In genomic region chr10:71600856-71601255, GRCh38 we compare ENCODE assay signal across 13 cellular contexts.
A peak's percentile ranks its signal among the peaks of the same experiment; 100 is the strongest.
DNase-seq lines count a peak whose midpoint lies in the region; ATAC-seq and TF ChIP-seq lines count a peak whose summit lies in the region.
"Had no signal": no experiment of that assay in that cellular context is flagged by ENCODE, and none has a peak within 500 bp of the region (broad histone marks: within the 10 kb centered on the region; RNA-seq: fewer than 3 reads in every experiment).

No MANE protein-coding gene starts in this region.

- no peak for TF ChIP-seq RAD21 in SK-N-SH (IDR thresholded peaks at IDR 0.05; ENCODE audit: low read length)

- TF ChIP-seq CTCF in SK-N-SH (IDR thresholded peaks at IDR 0.05) (no peak), fibroblast of lung (conservative IDR thresholded peaks at IDR 0.05 in 1 of 2, IDR thresholded peaks at IDR 0.05 in 1 of 2; ENCODE audit: low read depth in 1 of 2, low read length in 2 of 2) (no peak), mucosa of descending colon (IDR thresholded peaks at IDR 0.05) (no peak)

- CTCF ChIA-PET in SK-N-SH (lab: Yijun Ruan, JAX): interaction anchor here (1.5 to 5.4 kb wide), 3 partner anchors 9 to 31 kb away, joined by 5 to 29 read pairs (median 17); no protein-coding TSS in a partner anchor

- H3K9me3 ChIP-seq in SK-N-SH (no peaks in the 10 kb centered on the region), fibroblast of lung (ENCODE audit: control insufficient read depth, insufficient read depth, low read depth, low read length) (no peaks in the 10 kb centered on the region), mucosa of descending colon (no peaks in the 10 kb centered on the region)

- peak overlapping the region; percentile 44 for H3K4me3 Mint-ChIP-seq in activated CD4-positive, alpha-beta T cell treated with anti-CD3 and anti-CD28 coated beads, Interleukin-2, amount 10 ng/mL, durations not matched to agents 24 days and 14 days
- H3K4me3 Mint-ChIP-seq in stimulated activated effector memory CD8-positive, alpha-beta T cell treated with anti-CD3 and anti-CD28 coated beads, Interleukin-12 subunit alpha, Interleukin-12 subunit beta, amount 100 ng/mL, for 72 hours: no peak overlapping the region

- no peaks in the 10 kb centered on the region for H3K79me2 ChIP-seq in SK-N-SH (ENCODE audit: insufficient read depth)
- H3K79me2 ChIP-seq in fibroblast of lung (ENCODE audit: control insufficient read depth, insufficient read depth, low read length): no peaks in the 10 kb centered on the region

- H3F3A ChIP-seq in SK-N-SH (replicated peaks; ENCODE audit: insufficient read depth): peaks cover 4% of the 10 kb centered on the region

- H3K27me3 Mint-ChIP-seq in activated CD4-positive, alpha-beta T cell treated with anti-CD3 and anti-CD28 coated beads, Interleukin-2, amount 10 ng/mL, durations not matched to agents 24 days and 14 days: no peaks in the 10 kb centered on the region

- peak overlapping the region in 1 of 2 experiments; percentile 11; a peak in 1 of 4 replicates for H3K27ac ChIP-seq in SK-N-SH (ENCODE audit: low read depth in 2 of 2, low read length in 1 of 2)
- no peak overlapping the region for H3K27ac ChIP-seq in fibroblast of lung (ENCODE audit: insufficient read depth, low read length)
- H3K27ac ChIP-seq: VCaP had no signal

- H3K36me3 Mint-ChIP-seq in activated CD4-positive, alpha-beta T cell treated with anti-CD3 and anti-CD28 coated beads, Interleukin-2, amount 10 ng/mL, durations not matched to agents 24 days and 14 days (ENCODE audit: low read depth): no peaks in the 10 kb centered on the region
- H3K36me3 Mint-ChIP-seq in stimulated activated effector memory CD8-positive, alpha-beta T cell treated with anti-CD3 and anti-CD28 coated beads, Interleukin-12 subunit alpha, Interleukin-12 subunit beta, amount 100 ng/mL, for 72 hours: no peaks in the 10 kb centered on the region

- H3K9ac ChIP-seq in SK-N-SH (no peak overlapping the region), fibroblast of lung (ENCODE audit: insufficient read depth, low read length) (no peak overlapping the region)

- H3K4me3 ChIP-seq in SK-N-SH (ENCODE audit: low read depth in 2 of 2, low read length in 1 of 2): no peak overlapping the region
- no peak overlapping the region for H3K4me3 ChIP-seq in fibroblast of lung (replicated peaks in 1 of 4; ENCODE audit: control extremely low read depth in 1 of 4, insufficient read depth in 1 of 4, low read depth in 3 of 4, low read length in 4 of 4)
- no peak overlapping the region for H3K4me3 ChIP-seq in mucosa of descending colon

- DNase-seq in activated CD4-positive, alpha-beta T cell treated with anti-CD3 and anti-CD28 coated beads, Interleukin-2, amount 10 ng/mL, durations not matched to agents 24 days and 14 days: no peak
- no peak for DNase-seq in activated CD4-positive, alpha-beta T cell treated with anti-CD3 and anti-CD28 coated beads, Interleukin-2, amount 50 U/mL, for 1 hour
- DNase-seq in SK-N-SH (no peak), fibroblast of lung (ENCODE audit: low read depth in 2 of 2) (peak; percentile 86 to 87), GDM1 (lab: John Stamatoyannopoulos, UW) (no peak), mucosa of descending colon (no peak)
- DNase-seq in stimulated activated effector memory CD8-positive, alpha-beta T cell treated with anti-CD3 and anti-CD28 coated beads, Interleukin-12 subunit alpha, Interleukin-12 subunit beta, amount 100 ng/mL, for 72 hours (ENCODE audit: low spot score in 2 of 2): no peak
- DNase-seq: activated gamma-delta T cell, NCI-H2171, small intestine had no signal

- POLR2A ChIA-PET in SK-N-SH (lab: Yijun Ruan, JAX): interaction anchor here (0.7 kb wide), 1 partner anchor 12 kb away, joined by 5 read pairs; no protein-coding TSS in a partner anchor

- H3K4me1 ChIP-seq in SK-N-SH (ENCODE audit: control insufficient read depth in 1 of 2, insufficient read depth in 2 of 2, low read depth in 1 of 2, low read length in 1 of 2) (peaks cover 4 to 6% of the 10 kb centered on the region in 2 experiments; a peak in 3 of 4 replicates), fibroblast of lung (ENCODE audit: control insufficient read depth, extremely low read depth, insufficient read depth, low read length) (peaks cover 6% of the 10 kb centered on the region), mucosa of descending colon (ENCODE audit: low read depth) (peaks cover 4% of the 10 kb centered on the region)

- peak overlapping the region; percentile 85 for H3K27ac Mint-ChIP-seq in activated CD4-positive, alpha-beta T cell treated with anti-CD3 and anti-CD28 coated beads, Interleukin-2, amount 10 ng/mL, durations not matched to agents 24 days and 14 days
- no peak overlapping the region for H3K27ac Mint-ChIP-seq in stimulated activated effector memory CD8-positive, alpha-beta T cell treated with anti-CD3 and anti-CD28 coated beads, Interleukin-12 subunit alpha, Interleukin-12 subunit beta, amount 100 ng/mL, for 72 hours

- H3K9me2 ChIP-seq in SK-N-SH: no peaks in the 10 kb centered on the region

- no peaks in the 10 kb centered on the region for H3K36me3 ChIP-seq in SK-N-SH (replicated peaks in 1 of 2; ENCODE audit: control insufficient read depth in 1 of 2, insufficient read depth in 2 of 2, low read length in 1 of 2)
- H3K36me3 ChIP-seq in fibroblast of lung (ENCODE audit: control insufficient read depth, insufficient read depth, low read length): no peaks in the 10 kb centered on the region
- no peaks in the 10 kb centered on the region for H3K36me3 ChIP-seq in mucosa of descending colon (ENCODE audit: low read depth)

- intact Hi-C loops in activated CD4-positive, alpha-beta T cell treated with anti-CD3 and anti-CD28 coated beads, Interleukin-2, amount 10 ng/mL, durations not matched to agents 24 days and 14 days (cut with micrococcal nuclease): loop anchor here (5.0 kb wide), 1 partner anchor 69 kb away; no protein-coding TSS in a partner anchor
- intact Hi-C loops in mucosa of descending colon (cut with DNase I, micrococcal nuclease): loop anchor here in 1 of 2 donors (10.0 kb wide), 1 partner anchor 276 kb away; no protein-coding TSS in a partner anchor

- 11% methylated on average over 2 of the region's 2 CpGs for WGBS in SK-N-SH (ENCODE audit: low lambda C conversion rate)

- TF ChIP-seq EP300 in SK-N-SH (IDR thresholded peaks at IDR 0.05; ENCODE audit: borderline replicate concordance in 1 of 2, low read depth in 1 of 2, low read length in 1 of 2): peak in 1 of 2 experiments; percentile 63; a peak in 1 of 4 replicates

- H3K4me1 Mint-ChIP-seq in activated CD4-positive, alpha-beta T cell treated with anti-CD3 and anti-CD28 coated beads, Interleukin-2, amount 10 ng/mL, durations not matched to agents 24 days and 14 days: peaks cover 17% of the 10 kb centered on the region
- peaks cover 5% of the 10 kb centered on the region for H3K4me1 Mint-ChIP-seq in stimulated activated effector memory CD8-positive, alpha-beta T cell treated with anti-CD3 and anti-CD28 coated beads, Interleukin-12 subunit alpha, Interleukin-12 subunit beta, amount 100 ng/mL, for 72 hours

- H3K4me2 ChIP-seq in SK-N-SH (no peak overlapping the region), fibroblast of lung (ENCODE audit: extremely low read depth, insufficient read depth, low read length) (no peak overlapping the region)

- no peaks in the 10 kb centered on the region for H4K20me1 ChIP-seq in SK-N-SH (ENCODE audit: insufficient read depth)
- no peaks in the 10 kb centered on the region for H4K20me1 ChIP-seq in fibroblast of lung (ENCODE audit: control insufficient read depth, extremely low read depth, insufficient read depth, low read length)

- H2AFZ ChIP-seq in SK-N-SH (ENCODE audit: low read depth): no peak overlapping the region
- H2AFZ ChIP-seq in fibroblast of lung (ENCODE audit: low read length): no peak overlapping the region

- ATAC-seq in stimulated activated effector memory CD8-positive, alpha-beta T cell treated with anti-CD3 and anti-CD28 coated beads, Interleukin-12 subunit alpha, Interleukin-12 subunit beta, amount 100 ng/mL, for 72 hours: peak; percentile 52
- ATAC-seq in HG03139 (IDR thresholded peaks at IDR 0.05; ENCODE audit: unreplicated experiment) (no peak), mucosa of descending colon (no peak)
- ATAC-seq: Panc1 had no signal

- H3K27me3 ChIP-seq in SK-N-SH (ENCODE audit: insufficient read depth): no peaks in the 10 kb centered on the region
- H3K27me3 ChIP-seq in fibroblast of lung (ENCODE audit: control insufficient read depth, insufficient read depth, low read length): no peaks in the 10 kb centered on the region

- no peaks in the 10 kb centered on the region for H3K9me3 Mint-ChIP-seq in activated CD4-positive, alpha-beta T cell treated with anti-CD3 and anti-CD28 coated beads, Interleukin-2, amount 10 ng/mL, durations not matched to agents 24 days and 14 days
- H3K9me3 Mint-ChIP-seq in stimulated activated effector memory CD8-positive, alpha-beta T cell treated with anti-CD3 and anti-CD28 coated beads, Interleukin-12 subunit alpha, Interleukin-12 subunit beta, amount 100 ng/mL, for 72 hours: no peaks in the 10 kb centered on the region

TF ChIP-seq in SK-N-SH, 30 proteins besides CTCF, POLR2A, EP300 and RAD21 (continues in another document):
- TF ChIP-seq TEAD4 (IDR thresholded peaks at IDR 0.05; ENCODE audit: borderline replicate concordance, insufficient read depth) (peak; percentile 43; the same call in 1 of the 2 replicates), GATA2 (CRISPR knock-in tag; IDR thresholded peaks at IDR 0.05) (no peak), MEF2A (IDR thresholded peaks at IDR 0.05; ENCODE audit: borderline replicate concordance, low read depth) (no peak), ELF1 (IDR thresholded peaks at IDR 0.05) (peak; percentile 62; the same call in 1 of the 2 replicates), JUND (IDR thresholded peaks at IDR 0.05) (peak; percentile 81), GABPA (IDR thresholded peaks at IDR 0.05; ENCODE audit: low read depth) (no peak), RFX5 (IDR thresholded peaks at IDR 0.05; ENCODE audit: low read length) (no peak)

Comparison
In these comparisons a context has a peak if more than half of its experiments do, and no peak if none do; other contexts are left out.
1. DNase-seq: peak in fibroblast of lung (2 of 2); none in activated CD4-positive, alpha-beta T cell treated with anti-CD3 and anti-CD28 coated beads, Interleukin-2, amount 10 ng/mL, durations not matched to agents 24 days and 14 days (single experiment), activated CD4-positive, alpha-beta T cell treated with anti-CD3 and anti-CD28 coated beads, Interleukin-2, amount 50 U/mL, for 1 hour (single experiment), SK-N-SH (single experiment), stimulated activated effector memory CD8-positive, alpha-beta T cell treated with anti-CD3 and anti-CD28 coated beads, Interleukin-12 subunit alpha, Interleukin-12 subunit beta, amount 100 ng/mL, for 72 hours (0 of 2), GDM1 (single experiment) and mucosa of descending colon (0 of 3).